ENCODE assay signal across 2 cellular contexts in genomic region chr19:1126984-1127760, GRCh38.
TF ChIP-seq lines count a peak whose summit lies in the region.

No MANE protein-coding gene starts in this region.

TF ChIP-seq in SK-N-SH, 30 proteins besides CTCF, POLR2A, EP300 and RAD21:
- TF ChIP-seq USF2 (IDR thresholded peaks at IDR 0.05; ENCODE audit: borderline replicate concordance, low read depth, low read length) (no peak), GABPA (IDR thresholded peaks at IDR 0.05; ENCODE audit: low read depth) (no peak), NRF1 (IDR thresholded peaks at IDR 0.05; ENCODE audit: low read depth, low read length) (no peak), FOSL2 (IDR thresholded peaks at IDR 0.05; ENCODE audit: borderline replicate concordance, low read depth) (no peak), RCOR1 (IDR thresholded peaks at IDR 0.05; ENCODE audit: low read length) (no peak)

TF ChIP-seq in SK-N-SH treated with all-trans-retinoic acid at 6 μM for 48 hours, 23 proteins besides CTCF, POLR2A, EP300 and RAD21:
- TF ChIP-seq TSHZ2 (CRISPR knock-in tag; IDR thresholded peaks at IDR 0.05) (no peak), ZNF565 (CRISPR knock-in tag; conservative IDR thresholded peaks at IDR 0.05; ENCODE audit: low read depth) (no peak), ARNTL (CRISPR knock-in tag; IDR thresholded peaks at IDR 0.05; ENCODE audit: borderline replicate concordance, low read depth) (no peak), GLIS3 (CRISPR knock-in tag; IDR thresholded peaks at IDR 0.05) (no peak)
